In the genomic region with DNA sequence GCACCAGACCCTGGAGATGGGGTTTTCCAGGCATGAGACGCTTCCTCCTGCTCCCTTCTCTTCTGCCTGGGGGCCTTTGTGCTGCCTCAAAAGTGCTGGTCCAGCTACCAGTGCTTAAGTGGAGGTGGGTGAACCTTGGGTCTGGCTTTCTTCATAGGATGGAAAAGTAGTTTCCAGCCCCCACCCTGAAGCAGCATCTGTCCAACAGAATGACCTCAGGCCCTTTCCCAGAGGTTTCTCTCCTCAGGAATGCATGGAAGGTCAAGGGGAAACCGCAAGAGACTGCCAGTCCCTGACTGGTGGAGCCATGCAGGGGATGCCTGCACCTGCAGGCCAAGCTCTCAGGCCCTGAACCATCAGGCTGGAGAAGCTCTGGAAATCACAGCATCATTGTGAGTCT, we compare ENCODE assay signal across 22 cellular contexts.
"Had no signal": no experiment of that assay in that cellular context is flagged by ENCODE, and none has a peak within 500 bp of the region (broad histone marks: within the 10 kb centered on the region; RNA-seq: fewer than 3 reads in every experiment).

No MANE protein-coding gene starts in this region.

- H3K36me3 ChIP-seq: colonic mucosa, right lobe of liver, suprapubic skin, transverse colon had no signal

- ATAC-seq: esophagus mucosa; left lobe of liver; mucosa of descending colon; natural killer cell treated with Interleukin-12 subunit alpha and Interleukin-12 subunit beta and Interleukin-15 and Interleukin-18, amount 100 ng/mL, for 72 hours; right lobe of liver; stimulated activated naive B cell treated with anti-CD40 and anti-IgM and Interleukin-4, amounts not matched to agents 10 μg/mL and 1 μg/mL and 100 μg/mL, for 72 hours had no signal

- H2AFZ ChIP-seq: parathyroid adenoma had no signal

- H3K27ac ChIP-seq: colonic mucosa, epithelial cell of prostate, parathyroid adenoma, right lobe of liver, suprapubic skin, transverse colon had no signal

- H3K4me3 ChIP-seq: colonic mucosa, mucosa of descending colon, right lobe of liver, suprapubic skin, transverse colon had no signal

- H3K9ac ChIP-seq: parathyroid adenoma had no signal

- H3K4me1 ChIP-seq: colonic mucosa, parathyroid adenoma, right lobe of liver, suprapubic skin, transverse colon had no signal

- H3K9me3 ChIP-seq: colonic mucosa, mucosa of descending colon, right lobe of liver, suprapubic skin, transverse colon had no signal

- DNase-seq: colonic mucosa; effector CD8-positive, alpha-beta T cell; endodermal cell; hypothalamus; immature natural killer cell; mesenchymal stem cell; mucosa of descending colon; naive B cell; right lobe of liver; small intestine; stimulated activated CD4-positive, alpha-beta T cell treated with anti-CD3 and anti-CD28 coated beads, Interleukin-15, amount 100 ng/mL, for 24 hours; stimulated activated CD4-positive, alpha-beta T cell treated with anti-CD3 and anti-CD28 coated beads, Interleukin-2, amount 100 ng/mL, for 48 hours; stimulated activated naive B cell treated with anti-CD40 and anti-IgM and Interleukin-4, amounts not matched to agents 10 μg/mL and 1 μg/mL and 100 μg/mL, for 72 hours; transverse colon had no signal

- FAIRE-seq: frontal cortex, keratinocyte, small intestine had no signal

- H3K27me3 ChIP-seq: colonic mucosa, right lobe of liver, transverse colon had no signal
